ENCODE assay signal across 20 cellular contexts in genomic region chr15:59309405-59309804, GRCh38.
"Had no signal": no experiment of that assay in that cellular context is flagged by ENCODE, and none has a peak within 500 bp of the region (broad histone marks: within the 10 kb centered on the region; RNA-seq: fewer than 3 reads in every experiment).

No MANE protein-coding gene starts in this region.

- H3K9me3 Mint-ChIP-seq: naive B cell; nephron; stimulated activated naive CD8-positive, alpha-beta T cell treated with anti-CD3 and anti-CD28 coated beads, Interleukin-15, amount 100 ng/mL, for 72 hours had no signal

- H3K27ac ChIP-seq: pancreas, testis, upper lobe of right lung, vagina had no signal

- H3K27ac Mint-ChIP-seq: nephron, progenitor cell of endocrine pancreas had no signal

- H3K4me3 ChIP-seq: lung, pancreas, testis, tibial nerve, upper lobe of right lung, vagina had no signal

- H3K27me3 ChIP-seq: pancreas, testis, tibial nerve, upper lobe of right lung, vagina had no signal

- ATAC-seq: esophagus mucosa; left colon; left ventricle myocardium superior; pancreas; right cardiac atrium; stimulated activated naive CD8-positive, alpha-beta T cell treated with anti-CD3 and anti-CD28 coated beads, Interleukin-15, amount 100 ng/mL, for 72 hours; upper lobe of right lung had no signal

- H3K27me3 Mint-ChIP-seq: naive B cell, progenitor cell of endocrine pancreas had no signal

- DNase-seq: cortex of kidney; effector memory CD4-positive, alpha-beta T cell; left colon; left ventricle myocardium superior; mesenchymal stem cell; naive B cell; occipital lobe; pancreas; right cardiac atrium; small intestine; stimulated activated CD4-positive, alpha-beta T cell treated with anti-CD3 and anti-CD28 coated beads, Interleukin-2, amount 100 ng/mL, for 48 hours; stimulated activated naive CD8-positive, alpha-beta T cell treated with anti-CD3 and anti-CD28 coated beads, Interleukin-15, amount 100 ng/mL, for 72 hours; testis; upper lobe of right lung had no signal

- H3K4me3 Mint-ChIP-seq: naive B cell; nephron; stimulated activated naive CD8-positive, alpha-beta T cell treated with anti-CD3 and anti-CD28 coated beads, Interleukin-15, amount 100 ng/mL, for 72 hours had no signal

- H3K36me3 Mint-ChIP-seq: naive B cell had no signal

- H3K36me3 ChIP-seq: pancreas, tibial nerve, upper lobe of right lung, vagina had no signal
